9 cellular contexts compared by ENCODE assay signal in the genomic region with DNA sequence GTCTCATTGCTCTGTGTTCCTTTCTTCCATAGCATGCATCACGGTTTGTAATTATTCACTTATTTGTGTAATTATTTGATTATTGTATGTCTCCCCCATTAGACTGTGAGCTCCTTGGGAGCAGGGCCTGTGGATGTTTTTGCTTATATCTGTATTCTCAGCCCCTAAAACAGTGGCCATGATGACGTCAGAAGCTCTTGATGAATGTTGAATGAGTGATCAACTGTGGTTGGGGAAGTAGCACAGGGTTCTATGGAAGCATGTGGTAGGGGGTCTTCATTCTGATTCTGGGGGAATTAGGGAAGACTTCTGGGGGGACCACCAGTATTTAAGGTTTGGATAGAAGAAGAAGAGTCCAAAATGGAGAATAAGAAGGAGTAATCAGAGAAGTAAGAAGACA. TPM values are rescaled to one million over a fixed set of nuclear protein-coding genes. Genes with fewer than 3 reads are reported as not detected.
"Had no signal": no experiment of that assay in that cellular context is flagged by ENCODE, and none has a peak within 500 bp of the region (broad histone marks: within the 10 kb centered on the region; RNA-seq: fewer than 3 reads in every experiment).

No MANE protein-coding gene starts in this region.

- ATAC-seq: GM23338 had no signal

- H3K4me3 ChIP-seq: GM23338 had no signal

- H3K4me2 ChIP-seq: GM23338 had no signal

- H2AFZ ChIP-seq: GM23338 had no signal

- DNase-seq: H9, HCEC 1CT, KG1 had no signal

- FAIRE-seq: H1, H54, HTR-8/SVneo had no signal

RNA-seq across cellular contexts. Expression of gene DNAI1, which starts 6.0 kb away (rescaled TPM):
- total RNA-seq: HT-29 had no signal
- polyA plus RNA-seq: IgD-negative memory B cell had no signal

RNA-seq across cellular contexts. Expression of gene ENHO, which starts 58.2 kb away (rescaled TPM):
- polyA plus RNA-seq: IgD-negative memory B cell had no signal
